Comparison of ENCODE assay signal across 1 cellular context in the genomic region with DNA sequence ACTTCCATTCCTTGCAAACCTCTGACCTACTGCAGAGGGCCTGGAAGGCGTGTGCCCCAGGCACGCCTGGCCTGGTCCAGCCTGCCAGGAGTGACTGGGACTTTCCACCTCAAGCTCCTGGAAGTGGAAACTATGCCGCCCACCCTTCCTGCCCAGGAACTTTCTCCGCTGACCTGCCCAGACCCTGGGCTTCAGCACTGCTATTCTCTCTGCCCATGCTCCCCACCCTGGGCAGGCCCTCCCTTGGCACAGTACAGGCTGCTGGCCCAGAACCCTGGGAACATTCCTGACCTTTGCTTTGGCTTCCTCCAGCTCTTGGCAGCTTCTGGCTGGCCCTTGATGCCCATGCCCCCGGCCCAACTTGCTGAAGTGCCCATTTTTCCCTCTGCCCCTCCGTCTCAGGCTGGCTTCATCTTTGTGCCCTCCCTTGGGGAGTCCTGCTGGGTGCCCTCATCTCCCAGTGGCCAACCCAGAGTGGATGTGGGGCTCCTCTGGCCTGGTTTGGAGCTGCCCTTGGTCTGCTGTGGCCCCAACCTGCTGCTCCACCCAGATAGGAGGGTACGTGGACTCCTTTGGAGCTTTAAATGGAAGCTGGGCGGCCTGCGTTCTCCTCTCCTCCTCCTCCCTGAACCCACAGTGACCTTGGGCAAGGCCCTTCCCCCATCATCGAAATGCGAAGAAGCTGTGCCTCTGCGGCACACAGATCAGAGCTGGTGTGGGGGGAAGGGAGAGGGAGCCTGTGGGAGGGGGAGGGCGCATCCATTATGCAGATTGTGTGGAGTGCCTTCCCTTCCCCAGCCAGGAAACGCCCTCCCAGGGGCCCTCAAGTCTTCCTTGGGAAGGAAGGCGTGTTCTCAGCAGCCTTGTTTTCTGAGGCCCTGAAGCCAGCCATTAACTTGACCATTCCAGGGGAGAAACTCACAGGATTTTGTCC.
TF ChIP-seq lines count a peak whose summit lies in the region.

No MANE protein-coding gene starts in this region.

TF ChIP-seq in K562, 482 proteins besides CTCF, POLR2A, EP300 and RAD21 (continued from another document and continues in another):
- 0 out of 2 replicates have a peak, but pooled peaks have one; percentile 19 for TF ChIP-seq MGA (IDR thresholded peaks at IDR 0.05)
- TF ChIP-seq, protein P1, sequence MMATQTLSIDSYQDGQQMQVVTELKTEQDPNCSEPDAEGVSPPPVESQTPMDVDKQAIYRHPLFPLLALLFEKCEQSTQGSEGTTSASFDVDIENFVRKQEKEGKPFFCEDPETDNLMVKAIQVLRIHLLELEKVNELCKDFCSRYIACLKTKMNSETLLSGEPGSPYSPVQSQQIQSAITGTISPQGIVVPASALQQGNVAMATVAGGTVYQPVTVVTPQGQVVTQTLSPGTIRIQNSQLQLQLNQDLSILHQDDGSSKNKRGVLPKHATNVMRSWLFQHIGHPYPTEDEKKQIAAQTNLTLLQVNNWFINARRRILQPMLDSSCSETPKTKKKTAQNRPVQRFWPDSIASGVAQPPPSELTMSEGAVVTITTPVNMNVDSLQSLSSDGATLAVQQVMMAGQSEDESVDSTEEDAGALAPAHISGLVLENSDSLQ (IDR thresholded peaks at IDR 0.05): no peak
- TF ChIP-seq ZNF324 (CRISPR knock-in tag; IDR thresholded peaks at IDR 0.05): no peak
- TF ChIP-seq CHD2 (IDR thresholded peaks at IDR 0.05; ENCODE audit: low read depth, low read length): peak; percentile 74
- no peak for TF ChIP-seq ELF2 (CRISPR knock-in tag; IDR thresholded peaks at IDR 0.05)
- TF ChIP-seq ZNF133 (CRISPR knock-in tag; IDR thresholded peaks at IDR 0.05): no peak
- TF ChIP-seq PRDM10 (IDR thresholded peaks at IDR 0.05; ENCODE audit: partially characterized antibody): peak; percentile 22
- no peak for TF ChIP-seq USF1 (CRISPR knock-in tag; IDR thresholded peaks at IDR 0.05)
- peak; percentile 71 for TF ChIP-seq XRCC5 (IDR thresholded peaks at IDR 0.05; ENCODE audit: low read depth, low read length)
- peak; percentile 63; the same call in 1 of the 2 replicates for TF ChIP-seq NR2C1 (IDR thresholded peaks at IDR 0.05)
- TF ChIP-seq NR2C1 (tag; IDR thresholded peaks at IDR 0.05): no peak
- TF ChIP-seq CTBP1 (IDR thresholded peaks at IDR 0.05; ENCODE audit: borderline replicate concordance): peak; percentile 38; the same call in 1 of the 2 replicates
- TF ChIP-seq ZNF212 (CRISPR knock-in tag; IDR thresholded peaks at IDR 0.05): no peak
- peak; percentile 20 to 73; a peak in 1 of 4 replicates for TF ChIP-seq KDM1A (IDR thresholded peaks at IDR 0.05)
- peak; percentile 47; the same call in 1 of the 2 replicates for TF ChIP-seq ESRRA (IDR thresholded peaks at IDR 0.05; ENCODE audit: borderline replicate concordance, low read depth)
- TF ChIP-seq ZNF696 (CRISPR knock-in tag; conservative IDR thresholded peaks at IDR 0.05): no peak
- TF ChIP-seq CXXC5 (CRISPR knock-in tag; IDR thresholded peaks at IDR 0.05): peak; percentile 18; the same call in 1 of the 2 replicates
- TF ChIP-seq HDAC2 (IDR thresholded peaks at IDR 0.05): no peak
- no peak for TF ChIP-seq TSC22D4 (tag; IDR thresholded peaks at IDR 0.05)
- no peak for TF ChIP-seq HIVEP1 (CRISPR knock-in tag; IDR thresholded peaks at IDR 0.05)
- TF ChIP-seq FIP1L1 (IDR thresholded peaks at IDR 0.05; ENCODE audit: low read depth, low read length, poor library complexity, severe bottlenecking): no peak
- TF ChIP-seq YY1 (IDR thresholded peaks at IDR 0.05; ENCODE audit: borderline replicate concordance in 1 of 3, control insufficient read depth in 1 of 3, extremely low read depth in 1 of 3, insufficient read depth in 3 of 3, insufficient read length in 1 of 3, insufficient replicate concordance in 2 of 3, low read depth in 1 of 3, low read length in 2 of 3): peak in 2 of 3 experiments; percentile 31 to 69
- peak; percentile 83 for TF ChIP-seq LEF1 (IDR thresholded peaks at IDR 0.05)
- TF ChIP-seq MAX (CRISPR knock-in tag; IDR thresholded peaks at IDR 0.05): no peak
- peak; percentile 80 for TF ChIP-seq RNF2 (IDR thresholded peaks at IDR 0.05)
- no peak for TF ChIP-seq ZNF507 (tag; conservative IDR thresholded peaks at IDR 0.05)
- TF ChIP-seq ZNF592 (IDR thresholded peaks at IDR 0.05): peak; percentile 55; the same call in 1 of the 2 replicates
- no peak for TF ChIP-seq DMBX1 (CRISPR knock-in tag; IDR thresholded peaks at IDR 0.05; ENCODE audit: borderline replicate concordance)
- peak; percentile 50 to 75; a peak in 2 of 4 replicates for TF ChIP-seq TRIM24 (IDR thresholded peaks at IDR 0.05)
- peak; percentile 23; the same call in 1 of the 2 replicates for TF ChIP-seq EP400 (IDR thresholded peaks at IDR 0.05)
- no peak for TF ChIP-seq ELF4 (CRISPR knock-in tag; IDR thresholded peaks at IDR 0.05)
